ENCODE assay signal across 12 cellular contexts in genomic region chr2:53646788-53647187, GRCh38.
DNase-seq lines count a peak whose midpoint lies in the region; ATAC-seq and TF ChIP-seq lines count a peak whose summit lies in the region.
"Had no signal": no experiment of that assay in that cellular context is flagged by ENCODE, and none has a peak within 500 bp of the region (broad histone marks: within the 10 kb centered on the region; RNA-seq: fewer than 3 reads in every experiment).

No MANE protein-coding gene starts in this region.

- H3K27ac Mint-ChIP-seq in endodermal cell: no peak overlapping the region
- no peak overlapping the region for H3K27ac Mint-ChIP-seq in Calu3 (ENCODE audit: unreplicated experiment)
- H3K27ac Mint-ChIP-seq: CD4-positive, alpha-beta T cell had no signal

- no peaks in the 10 kb centered on the region for H3K79me1 ChIP-seq in mesendoderm (ENCODE audit: low read length)

- no peak overlapping the region for H4K5ac ChIP-seq in mesendoderm (ENCODE audit: low read length)

- H3K9ac ChIP-seq in endodermal cell (ENCODE audit: extremely low read depth, low read length, poor library complexity, severe bottlenecking): no peak overlapping the region
- no peak overlapping the region for H3K9ac ChIP-seq in mesendoderm (ENCODE audit: low read length)
- H3K9ac ChIP-seq: BLaER1 treated with 17β-estradiol and CSF1 and Interleukin-3, amounts not matched to agents 10 nM and 100 nM had no signal

- no TSS peak for BruUV-seq in Calu3 (replicated peaks; lab: Mats Ljungman, UMichigan)

- no peak for ATAC-seq in HG03135 (IDR thresholded peaks at IDR 0.05; ENCODE audit: unreplicated experiment)
- no peak for ATAC-seq in HG02970 (IDR thresholded peaks at IDR 0.05; ENCODE audit: low FRiP score, unreplicated experiment)

- no peak overlapping the region for H2BK15ac ChIP-seq in mesendoderm (replicated peaks; ENCODE audit: low read depth)

- H3K4me3 Mint-ChIP-seq in endodermal cell (no peak overlapping the region), Calu3 (ENCODE audit: low read depth, unreplicated experiment) (no peak overlapping the region)
- H3K4me3 Mint-ChIP-seq: CD4-positive, alpha-beta T cell had no signal

- intact Hi-C loops in Calu3 (cut with micrococcal nuclease; ENCODE audit: unreplicated experiment): no loop called here

- peaks cover 6% of the 10 kb centered on the region for H3K9me3 Mint-ChIP-seq in endodermal cell
- H3K9me3 Mint-ChIP-seq in Calu3 (ENCODE audit: low read depth, unreplicated experiment): no peaks in the 10 kb centered on the region
- H3K9me3 Mint-ChIP-seq: CD4-positive, alpha-beta T cell had no signal

- H2BK5ac ChIP-seq in mesendoderm (ENCODE audit: low read length): no peak overlapping the region

- no peaks in the 10 kb centered on the region for H3K9me3 ChIP-seq in endodermal cell (ENCODE audit: control insufficient read depth, low read length)

- peak; percentile 35 for DNase-seq in H7
- peak; percentile 100 for DNase-seq in NCI-H69 (lab: John Stamatoyannopoulos, UW)
- peak; percentile 58 for DNase-seq in endodermal cell
- DNase-seq in mesendoderm: peak; percentile 18
- no peak for DNase-seq in LoVo (ENCODE audit: low spot score)
- no peak for DNase-seq in Calu3
- DNase-seq: ACHN; CD4-positive, alpha-beta T cell; DMS79 had no signal

- H3K36me3 ChIP-seq in H7 (replicated peaks; ENCODE audit: control insufficient read depth, insufficient read depth, low read length) (no peaks in the 10 kb centered on the region), endodermal cell (ENCODE audit: control insufficient read depth, insufficient read depth, low read length) (no peaks in the 10 kb centered on the region), mesendoderm (ENCODE audit: control insufficient read depth, insufficient read depth, low read length) (no peaks in the 10 kb centered on the region)
- H3K36me3 ChIP-seq: BLaER1 treated with 17β-estradiol and CSF1 and Interleukin-3, amounts not matched to agents 10 nM and 100 nM had no signal

- H4K8ac ChIP-seq in mesendoderm (ENCODE audit: low read depth, low read length): no peak overlapping the region

- CTCF ChIA-PET in Calu3 (lab: Charles Lee): no interaction called here

- H3K4me1 Mint-ChIP-seq in endodermal cell (peaks cover under 1% of the 10 kb centered on the region), Calu3 (ENCODE audit: low read depth, unreplicated experiment) (no peaks in the 10 kb centered on the region)

- no peak overlapping the region for H3K27ac ChIP-seq in endodermal cell (ENCODE audit: low read depth, low read length)
- H3K27ac ChIP-seq in mesendoderm (ENCODE audit: low read depth, low read length): no peak overlapping the region
- H3K27ac ChIP-seq: BLaER1 treated with 17β-estradiol and CSF1 and Interleukin-3, amounts not matched to agents 10 nM and 100 nM had no signal

- H3K36me3 Mint-ChIP-seq in endodermal cell (ENCODE audit: low read depth): peaks cover 4% of the 10 kb centered on the region
- H3K36me3 Mint-ChIP-seq in Calu3 (ENCODE audit: insufficient read depth, unreplicated experiment): no peaks in the 10 kb centered on the region

- H3K4me1 ChIP-seq in endodermal cell (ENCODE audit: control insufficient read depth, insufficient read depth, low read length) (no peaks in the 10 kb centered on the region), mesendoderm (ENCODE audit: control insufficient read depth, low read depth, low read length) (no peaks in the 10 kb centered on the region)
- H3K4me1 ChIP-seq: BLaER1 treated with 17β-estradiol and CSF1 and Interleukin-3, amounts not matched to agents 10 nM and 100 nM had no signal

- no peak overlapping the region for H3K23ac ChIP-seq in mesendoderm (ENCODE audit: low read length)

- WGBS in endodermal cell (ENCODE audit: insufficient coverage in 1 of 2, insufficient read length in 1 of 2), 2 experiments: 80 to 87% methylated on average over 2 of the region's 2 CpGs
- WGBS in mesendoderm (ENCODE audit: extremely low coverage, insufficient coverage, low lambda C conversion rate): no CpG with 5 or more reads among the region's 2 CpGs

- H3K4me2 ChIP-seq in mesendoderm (ENCODE audit: low read length): no peak overlapping the region
- H3K4me2 ChIP-seq: BLaER1 treated with 17β-estradiol and CSF1 and Interleukin-3, amounts not matched to agents 10 nM and 100 nM had no signal

- H3K56ac ChIP-seq in mesendoderm (ENCODE audit: low read length): no peak overlapping the region

- TF ChIP-seq CTCF in endodermal cell (conservative IDR thresholded peaks at IDR 0.05) (no peak), Calu3 (IDR thresholded peaks at IDR 0.05; ENCODE audit: unreplicated experiment) (no peak)

- H3K79me2 ChIP-seq in mesendoderm (ENCODE audit: control insufficient read depth, insufficient read depth, low read length): no peaks in the 10 kb centered on the region

- H3K4ac ChIP-seq in mesendoderm (ENCODE audit: low read depth, low read length): no peak overlapping the region

- H3K27me3 Mint-ChIP-seq in endodermal cell (ENCODE audit: insufficient read depth): no peaks in the 10 kb centered on the region
- no peaks in the 10 kb centered on the region for H3K27me3 Mint-ChIP-seq in Calu3 (ENCODE audit: unreplicated experiment)
- H3K27me3 Mint-ChIP-seq: CD4-positive, alpha-beta T cell had no signal

- H2BK120ac ChIP-seq in mesendoderm (ENCODE audit: low read depth, low read length): no peak overlapping the region

- H3K27me3 ChIP-seq in H7 (ENCODE audit: control insufficient read depth, insufficient read depth, low read length): no peaks in the 10 kb centered on the region
- no peaks in the 10 kb centered on the region for H3K27me3 ChIP-seq in endodermal cell (ENCODE audit: control insufficient read depth, insufficient read depth, low read length, poor library complexity, severe bottlenecking)
- no peaks in the 10 kb centered on the region for H3K27me3 ChIP-seq in mesendoderm (ENCODE audit: insufficient read depth, low read length, poor library complexity)
- H3K27me3 ChIP-seq: BLaER1 treated with 17β-estradiol and CSF1 and Interleukin-3, amounts not matched to agents 10 nM and 100 nM had no signal

- H3K18ac ChIP-seq in mesendoderm (ENCODE audit: low read length): no peak overlapping the region

- no peak overlapping the region for H2AK5ac ChIP-seq in mesendoderm (ENCODE audit: low read length)

- H3K4me3 ChIP-seq in H7 (ENCODE audit: insufficient read depth, low read depth, low read length): no peak overlapping the region
- H3K4me3 ChIP-seq in endodermal cell (ENCODE audit: low read length): no peak overlapping the region
- H3K4me3 ChIP-seq in mesendoderm (ENCODE audit: low read length): no peak overlapping the region
- H3K4me3 ChIP-seq: BLaER1 treated with 17β-estradiol and CSF1 and Interleukin-3, amounts not matched to agents 10 nM and 100 nM had no signal

Comparison
In these comparisons a context has a peak if more than half of its experiments do, and no peak if none do; other contexts are left out.
1. DNase-seq: peak in H7 (single experiment), NCI-H69 (single experiment), endodermal cell (single experiment) and mesendoderm (single experiment); none in LoVo (single experiment) and Calu3 (single experiment).